ENCODE assay signal across 8 cellular contexts in the genomic region with DNA sequence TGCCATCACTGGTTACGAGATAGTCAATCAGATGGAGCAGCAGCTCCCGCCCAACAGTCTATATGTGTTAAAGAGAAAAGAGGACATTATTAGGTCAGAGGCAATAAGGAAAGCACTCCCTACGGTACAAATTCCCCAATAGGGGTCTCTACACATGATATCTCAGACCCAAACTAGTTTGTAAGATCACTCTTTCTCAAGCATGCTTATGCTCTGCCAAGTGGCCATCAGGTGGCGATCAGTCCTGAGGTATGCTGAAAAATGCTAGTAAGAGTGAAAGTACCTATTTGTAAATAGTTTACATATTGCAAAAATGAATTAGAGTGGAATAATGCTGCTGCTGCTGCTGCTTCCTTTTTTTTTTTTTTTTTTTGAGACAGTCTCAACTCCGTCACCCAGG.
DNase-seq lines count a peak whose midpoint lies in the region; ATAC-seq and TF ChIP-seq lines count a peak whose summit lies in the region.

No MANE protein-coding gene starts in this region.

- H3K4me2 ChIP-seq in MM.1S (ENCODE audit: low read depth, low read length): peak overlapping the region; percentile 2; the same call in 1 of the 2 replicates

- TF ChIP-seq EP300 in gastroesophageal sphincter (IDR thresholded peaks at IDR 0.05): no peak

- peak overlapping the region; percentile 45; the same call in 1 of the 2 replicates for H2AFZ ChIP-seq in MM.1S (ENCODE audit: low read length)

- CTCF ChIA-PET in AG04449 (lab: Yijun Ruan, JAX): interaction anchor here (1.3 to 6.9 kb wide), 2 partner anchors 26 to 198 kb away, joined by 3 to 67 read pairs; no protein-coding TSS in a partner anchor

- no peaks in the 10 kb centered on the region for H4K20me1 ChIP-seq in MM.1S (ENCODE audit: insufficient read depth, low read length)

- in situ Hi-C loops in GM13977 (cut with MboI; ENCODE audit: low pct_unique_long_range_greater_than_20kb, low sequenced_read_pairs, unreplicated experiment): no loop called here

- peaks cover 21 to 32% of the 10 kb centered on the region in 2 donors for H3K27me3 Mint-ChIP-seq in effector memory CD8-positive, alpha-beta T cell

- H3K27ac ChIP-seq in MM.1S (ENCODE audit: low read length) (no peak overlapping the region), gastroesophageal sphincter (no peak overlapping the region)

- H3K9me3 ChIP-seq in MM.1S (replicated peaks; ENCODE audit: insufficient read depth, low read length) (no peaks in the 10 kb centered on the region), gastroesophageal sphincter (no peaks in the 10 kb centered on the region)

- DNase-seq in AG04449 (ENCODE audit: low read depth, low spot score) (no peak), GM13977 (ENCODE audit: low spot score) (no peak), MM.1S (no peak), epithelial cell of proximal tubule (ENCODE audit: low read depth) (no peak), DMS153 (lab: John Stamatoyannopoulos, UW) (no peak)
- no peak for DNase-seq in effector memory CD8-positive, alpha-beta T cell

- no peak overlapping the region for H3K4me3 ChIP-seq in AG04449 (ENCODE audit: low read depth, low read length)
- H3K4me3 ChIP-seq in MM.1S (ENCODE audit: low read length): no peak overlapping the region
- no peak overlapping the region for H3K4me3 ChIP-seq in epithelial cell of proximal tubule (ENCODE audit: low read depth, low read length)
- no peak overlapping the region for H3K4me3 ChIP-seq in gastroesophageal sphincter

- H3K4me3 Mint-ChIP-seq in effector memory CD8-positive, alpha-beta T cell: no peak overlapping the region

- H3K9me2 ChIP-seq in MM.1S (replicated peaks; ENCODE audit: insufficient read depth, low read length): no peaks in the 10 kb centered on the region

- H3K27me3 ChIP-seq in MM.1S (replicated peaks; ENCODE audit: insufficient read depth, low read length) (no peaks in the 10 kb centered on the region), gastroesophageal sphincter (no peaks in the 10 kb centered on the region)

- H3K4me1 ChIP-seq in MM.1S (ENCODE audit: low read length) (peaks cover 9% of the 10 kb centered on the region), gastroesophageal sphincter (no peaks in the 10 kb centered on the region)

- H3K9me3 Mint-ChIP-seq in effector memory CD8-positive, alpha-beta T cell: no peaks in the 10 kb centered on the region

- no peaks in the 10 kb centered on the region for H3F3A ChIP-seq in MM.1S (ENCODE audit: insufficient read depth, low read length)

- no peaks in the 10 kb centered on the region for H3K79me2 ChIP-seq in MM.1S (ENCODE audit: low read length)

- H3K9ac ChIP-seq in MM.1S (ENCODE audit: low read length): no peak overlapping the region

- H3K27ac Mint-ChIP-seq in effector memory CD8-positive, alpha-beta T cell: no peak overlapping the region

- no peaks in the 10 kb centered on the region for H3K4me1 Mint-ChIP-seq in effector memory CD8-positive, alpha-beta T cell (ENCODE audit: low read depth in 2 of 2)

- H3K36me3 ChIP-seq in MM.1S (replicated peaks; ENCODE audit: insufficient read depth, low read length) (no peaks in the 10 kb centered on the region), gastroesophageal sphincter (peaks cover 0 to 20% of the 10 kb centered on the region in 2 donors)

- TF ChIP-seq CTCF in AG04449 (IDR thresholded peaks at IDR 0.05; ENCODE audit: insufficient read depth, low read length, missing control alignments): peak; percentile 38
- peak; percentile 53 for TF ChIP-seq CTCF in GM13977 (IDR thresholded peaks at IDR 0.05; ENCODE audit: extremely low read depth, insufficient read depth, missing control alignments)
- peak; percentile 27; the same call in 1 of the 2 replicates for TF ChIP-seq CTCF in MM.1S (IDR thresholded peaks at IDR 0.05; ENCODE audit: low read length)
- TF ChIP-seq CTCF in epithelial cell of proximal tubule (conservative IDR thresholded peaks at IDR 0.05; ENCODE audit: low read depth, low read length): peak; percentile 47
- TF ChIP-seq CTCF in gastroesophageal sphincter (IDR thresholded peaks at IDR 0.05): no peak

- POLR2A ChIA-PET in AG04449 (lab: Yijun Ruan, JAX): no interaction called here

- WGBS in gastroesophageal sphincter (ENCODE audit: low coverage in 1 of 2), 2 donors: 50 to 71% methylated on average over 2 to 4 of the region's 5 CpGs

- no peak for ATAC-seq in GM18858 (IDR thresholded peaks at IDR 0.05; ENCODE audit: unreplicated experiment)
- ATAC-seq in gastroesophageal sphincter: no peak
- no peak for ATAC-seq in effector memory CD8-positive, alpha-beta T cell (replicated peaks)

- TF ChIP-seq POLR2A in gastroesophageal sphincter (IDR thresholded peaks at IDR 0.05): no peak

- H3K36me3 Mint-ChIP-seq in effector memory CD8-positive, alpha-beta T cell (ENCODE audit: insufficient read depth): no peaks in the 10 kb centered on the region

Comparison
In these comparisons a context has a peak if more than half of its experiments do, and no peak if none do; other contexts are left out.
1. CTCF ChIP-seq: peak in AG04449 (single experiment), GM13977 (single experiment), MM.1S (single experiment) and epithelial cell of proximal tubule (single experiment); none in gastroesophageal sphincter (0 of 4).